In genomic region chr2:12721571-12722444, GRCh38 we compare ENCODE assay signal across 9 cellular contexts. TPM values are rescaled to one million over a fixed set of nuclear protein-coding genes. Genes with fewer than 3 reads are reported as not detected.
A peak's percentile ranks its signal among the peaks of the same experiment; 100 is the strongest.
DNase-seq lines count a peak whose midpoint lies in the region; ATAC-seq lines count a peak whose summit lies in the region.
"Had no signal": no experiment of that assay in that cellular context is flagged by ENCODE, and none has a peak within 500 bp of the region (broad histone marks: within the 10 kb centered on the region; RNA-seq: fewer than 3 reads in every experiment).

No MANE protein-coding gene starts in this region.

- peak overlapping the region in 1 of 2 donors; percentile 32 for H3K27ac Mint-ChIP-seq in effector memory CD8-positive, alpha-beta T cell

- in situ Hi-C loops in G401 (cut with HindIII; ENCODE audit: low sequenced_read_pairs): no loop called here

- H3K4me3 ChIP-seq in SK-N-MC: peak overlapping the region; percentile 89

- no peaks in the 10 kb centered on the region for H3K9me3 ChIP-seq in SK-N-MC (ENCODE audit: low read depth, low read length)

- ATAC-seq in effector memory CD8-positive, alpha-beta T cell (replicated peaks): no peak
- no peak for ATAC-seq in HG03135 (IDR thresholded peaks at IDR 0.05; ENCODE audit: unreplicated experiment)
- ATAC-seq: left lobe of liver had no signal

- no peaks in the 10 kb centered on the region for H3K9me3 Mint-ChIP-seq in effector memory CD8-positive, alpha-beta T cell

- H3K4me3 Mint-ChIP-seq in effector memory CD8-positive, alpha-beta T cell: peak overlapping the region; percentile 98 to 100

- peaks cover 42% of the 10 kb centered on the region for H3K36me3 ChIP-seq in SK-N-MC (ENCODE audit: insufficient read depth, low read length)

- H3K36me3 Mint-ChIP-seq in effector memory CD8-positive, alpha-beta T cell (ENCODE audit: insufficient read depth): peaks cover 47% of the 10 kb centered on the region

- H3K27ac ChIP-seq in SK-N-MC: no peak overlapping the region

- H3K9ac ChIP-seq in SK-N-MC (ENCODE audit: insufficient read length): no peak overlapping the region

- DNase-seq in EH (ENCODE audit: low read depth) (peak; percentile 86), SK-N-MC (ENCODE audit: low read depth, low spot score) (no peak), retina (peak; percentile 39), NCI-H526 treated with DMSO at 0.1 percent for 48 hours (lab: John Stamatoyannopoulos, UW) (no peak), G401 (ENCODE audit: low spot score) (no peak), SHP77 treated with DMSO at 0.1 percent for 48 hours (lab: John Stamatoyannopoulos, UW) (no peak)
- no peak for DNase-seq in effector memory CD8-positive, alpha-beta T cell

- peaks cover 55 to 73% of the 10 kb centered on the region in 2 donors for H3K4me1 Mint-ChIP-seq in effector memory CD8-positive, alpha-beta T cell (ENCODE audit: low read depth in 2 of 2)

- no peaks in the 10 kb centered on the region for H3K27me3 Mint-ChIP-seq in effector memory CD8-positive, alpha-beta T cell

RNA-seq across cellular contexts. Expression of gene TRIB2, which starts 5.1 kb away (rescaled TPM):
- 5.4 and 10.5 TPM in 2 replicates for total RNA-seq in G401 (2014; rRNA removed; shearing (Covaris generic))

Comparison
In these comparisons a context has a peak if more than half of its experiments do, and no peak if none do; other contexts are left out.
1. DNase-seq: peak in EH (single experiment) and retina (single experiment); none in SK-N-MC (single experiment), effector memory CD8-positive, alpha-beta T cell (0 of 3), NCI-H526 treated with DMSO at 0.1 percent for 48 hours (single experiment), G401 (single experiment) and SHP77 treated with DMSO at 0.1 percent for 48 hours (single experiment).